ENCODE assay signal across 8 cellular contexts in the genomic region with DNA sequence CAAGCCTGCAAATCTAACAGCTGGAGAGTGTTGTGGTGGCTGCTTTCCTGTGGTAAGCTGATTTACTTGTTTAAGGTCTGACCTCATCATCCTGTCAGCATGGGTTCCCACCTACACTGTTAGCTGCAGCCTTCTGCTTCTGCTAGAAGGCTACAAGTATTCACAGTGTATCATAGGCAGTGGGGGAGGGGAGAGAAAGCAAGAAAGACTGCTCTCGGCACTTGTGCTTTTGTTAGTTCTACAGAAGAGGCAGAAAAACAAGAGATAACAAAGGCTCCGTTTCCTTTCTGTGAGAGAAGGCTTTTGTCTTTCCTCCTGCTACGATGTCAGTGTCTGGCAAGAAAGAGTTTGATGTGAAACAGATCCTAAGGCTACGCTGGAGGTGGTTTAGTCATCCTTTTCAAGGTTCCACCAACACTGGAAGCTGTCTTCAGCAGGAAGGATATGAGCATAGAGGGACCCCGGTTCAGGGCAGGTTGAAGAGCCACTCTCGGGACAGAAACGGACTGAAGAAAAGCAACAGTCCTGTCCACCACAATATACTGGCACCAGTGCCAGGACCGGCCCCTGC. TPM values are rescaled to one million over a fixed set of nuclear protein-coding genes. Genes with fewer than 3 reads are reported as not detected.
DNase-seq lines count a peak whose midpoint lies in the region; ATAC-seq and TF ChIP-seq lines count a peak whose summit lies in the region.

A gene with protein sequence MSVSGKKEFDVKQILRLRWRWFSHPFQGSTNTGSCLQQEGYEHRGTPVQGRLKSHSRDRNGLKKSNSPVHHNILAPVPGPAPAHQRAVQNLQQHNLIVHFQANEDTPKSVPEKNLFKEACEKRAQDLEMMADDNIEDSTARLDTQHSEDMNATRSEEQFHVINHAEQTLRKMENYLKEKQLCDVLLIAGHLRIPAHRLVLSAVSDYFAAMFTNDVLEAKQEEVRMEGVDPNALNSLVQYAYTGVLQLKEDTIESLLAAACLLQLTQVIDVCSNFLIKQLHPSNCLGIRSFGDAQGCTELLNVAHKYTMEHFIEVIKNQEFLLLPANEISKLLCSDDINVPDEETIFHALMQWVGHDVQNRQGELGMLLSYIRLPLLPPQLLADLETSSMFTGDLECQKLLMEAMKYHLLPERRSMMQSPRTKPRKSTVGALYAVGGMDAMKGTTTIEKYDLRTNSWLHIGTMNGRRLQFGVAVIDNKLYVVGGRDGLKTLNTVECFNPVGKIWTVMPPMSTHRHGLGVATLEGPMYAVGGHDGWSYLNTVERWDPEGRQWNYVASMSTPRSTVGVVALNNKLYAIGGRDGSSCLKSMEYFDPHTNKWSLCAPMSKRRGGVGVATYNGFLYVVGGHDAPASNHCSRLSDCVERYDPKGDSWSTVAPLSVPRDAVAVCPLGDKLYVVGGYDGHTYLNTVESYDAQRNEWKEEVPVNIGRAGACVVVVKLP (plus strand): TSS at position 232 of the 571 bp plus-strand sequence. CDS start 92 bp downstream, at position 324.

- no peak within 1 kb of the TSS for H3K27ac Mint-ChIP-seq in natural killer cell

- no peak for ATAC-seq in natural killer cell

- H3K27ac ChIP-seq in left ventricle myocardium inferior (replicated peaks), result peak within 1 kb of the TSS; percentile 66

- no peaks in the 10 kb centered on the region for H3K27me3 ChIP-seq in left ventricle myocardium inferior (ENCODE audit: low read depth)

- H3K36me3 Mint-ChIP-seq in natural killer cell, result no peaks in the 10 kb centered on the region

- WGBS in lower leg skin, 2 donors, result 3 to 15% methylated on average over 8 of the region's 8 CpGs

- H3K4me1 ChIP-seq in left ventricle myocardium inferior, result no peaks in the 10 kb centered on the region

- H3K4me3 Mint-ChIP-seq in natural killer cell, result no peak within 1 kb of the TSS

- no peaks in the 10 kb centered on the region for H3K27me3 Mint-ChIP-seq in natural killer cell (ENCODE audit: low read depth in 2 of 2)

- intact Hi-C loops in left ventricle myocardium inferior (cut with micrococcal nuclease) (no loop called here), lower leg skin (cut with DNase I; ENCODE audit: low total_unique reads) (no loop called here), natural killer cell (cut with micrococcal nuclease) (no loop called here)

- no peaks in the 10 kb centered on the region for H3K9me3 ChIP-seq in left ventricle myocardium inferior (replicated peaks)

- in situ Hi-C loops in SK-MEL-5 (cut with HindIII; ENCODE audit: low pct_unique_long_range_greater_than_20kb, low sequenced_read_pairs), result no loop called here

- TF ChIP-seq CTCF in left ventricle myocardium inferior (IDR thresholded peaks at IDR 0.05; ENCODE audit: borderline replicate concordance), result no peak
- TF ChIP-seq CTCF in lower leg skin (IDR thresholded peaks at IDR 0.05), result no peak
- no peak for TF ChIP-seq CTCF in natural killer cell (IDR thresholded peaks at IDR 0.05)

- no peaks in the 10 kb centered on the region for H3K4me1 Mint-ChIP-seq in natural killer cell

- DNase-seq in HK-2 (ENCODE audit: unreplicated experiment) (peak; percentile 13), SK-MEL-5 (ENCODE audit: low read depth, low spot score) (peak; percentile 7), left ventricle myocardium inferior (no peak), putamen (ENCODE audit: low spot score) (peak; percentile 76), lower leg skin (ENCODE audit: low spot score in 2 of 2) (no peak), natural killer cell (no peak), NCI-H1436 treated with DMSO at 0.1 percent for 48 hours (lab: John Stamatoyannopoulos, UW) (no peak), NCI-H2171 (lab: John Stamatoyannopoulos, UW) (no peak)

- H3K9me3 Mint-ChIP-seq in natural killer cell, result no peaks in the 10 kb centered on the region

- H3K4me3 ChIP-seq in left ventricle myocardium inferior (peak within 1 kb of the TSS; percentile 61), lower leg skin (ENCODE audit: low read depth, poor library complexity, severe bottlenecking) (no peak within 1 kb of the TSS)

- no peak for TF ChIP-seq POLR2A in lower leg skin (IDR thresholded peaks at IDR 0.05)

- H3K36me3 ChIP-seq in left ventricle myocardium inferior, result no peaks in the 10 kb centered on the region

RNA-seq across cellular contexts. Expression of the gene that starts here (rescaled TPM):
- 0.19 TPM in 1 of 2 replicates, not detected in the other for total RNA-seq in SK-MEL-5 (2014; rRNA removed; shearing (Covaris generic))
- 0.07 and 0.09 TPM in 2 replicates for polyA plus RNA-seq in SK-MEL-5 (2015; cell fraction: cytosol; rRNA removed)
- polyA plus RNA-seq in SK-MEL-5 (2015; cell fraction: nucleus; rRNA removed), result not detected in 2 replicates
- total RNA-seq in left ventricle myocardium inferior (0.74 TPM), lower leg skin (under 1 TPM in 3 of 4 donors, not detected in 1; 0.16 to 0.34 (median 0.30) TPM), natural killer cell (not detected)

Comparison
In these comparisons a context has a peak if more than half of its experiments do, and no peak if none do; other contexts are left out.
1. Peak in DNase-seq in SK-MEL-5; RNA of the gene not detected or under 1 TPM.
2. DNase-seq: peak in HK-2 (single experiment) and putamen (single experiment); none in left ventricle myocardium inferior (single experiment), lower leg skin (0 of 2), natural killer cell (single experiment), NCI-H1436 treated with DMSO at 0.1 percent for 48 hours (single experiment) and NCI-H2171 (single experiment).